In genomic region chr13:74443623-74444022, GRCh38 we compare ENCODE assay signal across 14 cellular contexts.
DNase-seq lines count a peak whose midpoint lies in the region; ATAC-seq and TF ChIP-seq lines count a peak whose summit lies in the region.
"Had no signal": no experiment of that assay in that cellular context is flagged by ENCODE, and none has a peak within 500 bp of the region (broad histone marks: within the 10 kb centered on the region; RNA-seq: fewer than 3 reads in every experiment).

No MANE protein-coding gene starts in this region.

- H3K4me3 ChIP-seq in lower lobe of right lung (no peak overlapping the region), coronary artery (no peak overlapping the region)

- no peaks in the 10 kb centered on the region for H3K9me3 ChIP-seq in lower lobe of right lung

- no peaks in the 10 kb centered on the region for H3K4me1 Mint-ChIP-seq in activated CD8-positive, alpha-beta T cell treated with anti-CD3 and anti-CD28 coated beads, Interleukin-2, amount 10 ng/mL, durations not matched to agents 7 days and 5 days (ENCODE audit: low read depth)
- H3K4me1 Mint-ChIP-seq: activated naive CD4-positive, alpha-beta T cell treated with anti-CD3 and anti-CD28 coated beads, Interleukin-2, amount 10 ng/mL, durations not matched to agents 7 days and 5 days had no signal

- H3K27me3 ChIP-seq in lower lobe of right lung (ENCODE audit: low read depth): no peaks in the 10 kb centered on the region

- no peak overlapping the region for H3K27ac ChIP-seq in lower lobe of right lung
- H3K27ac ChIP-seq in coronary artery: no peak overlapping the region

- no peaks in the 10 kb centered on the region for H3K4me1 ChIP-seq in lower lobe of right lung

- TF ChIP-seq CTCF in omental fat pad (IDR thresholded peaks at IDR 0.05) (no peak), lower lobe of right lung (IDR thresholded peaks at IDR 0.05) (no peak), coronary artery (IDR thresholded peaks at IDR 0.05) (no peak)

- H3K9me3 Mint-ChIP-seq in activated CD8-positive, alpha-beta T cell treated with anti-CD3 and anti-CD28 coated beads, Interleukin-2, amount 10 ng/mL, durations not matched to agents 7 days and 5 days (ENCODE audit: insufficient read depth): peaks cover 5% of the 10 kb centered on the region
- H3K9me3 Mint-ChIP-seq: activated CD8-positive, alpha-beta T cell treated with anti-CD3 and anti-CD28 coated beads for 36 hours; activated naive CD4-positive, alpha-beta T cell treated with anti-CD3 and anti-CD28 coated beads, Interleukin-2, amount 10 ng/mL, durations not matched to agents 7 days and 5 days; T-helper 2 cell treated with Interferon-gamma antibody and Interleukin-4, amounts not matched to agents 5 μg/mL and 100 μg/mL, for 36 hours had no signal

- H3K27me3 Mint-ChIP-seq in activated CD8-positive, alpha-beta T cell treated with anti-CD3 and anti-CD28 coated beads, Interleukin-2, amount 10 ng/mL, durations not matched to agents 7 days and 5 days (ENCODE audit: low read depth): no peaks in the 10 kb centered on the region
- H3K27me3 Mint-ChIP-seq: activated CD8-positive, alpha-beta T cell treated with anti-CD3 and anti-CD28 coated beads for 36 hours; activated naive CD4-positive, alpha-beta T cell treated with anti-CD3 and anti-CD28 coated beads, Interleukin-2, amount 10 ng/mL, durations not matched to agents 7 days and 5 days had no signal

- POLR2A ChIA-PET in activated CD8-positive, alpha-beta T cell treated with anti-CD3 and anti-CD28 coated beads, Interleukin-2, amount 10 ng/mL, durations not matched to agents 7 days and 5 days (lab: Charles Lee): no interaction called here

- H3K27ac Mint-ChIP-seq in activated CD8-positive, alpha-beta T cell treated with anti-CD3 and anti-CD28 coated beads, Interleukin-2, amount 10 ng/mL, durations not matched to agents 7 days and 5 days: no peak overlapping the region
- H3K27ac Mint-ChIP-seq: activated CD8-positive, alpha-beta T cell treated with anti-CD3 and anti-CD28 coated beads for 36 hours; activated naive CD4-positive, alpha-beta T cell treated with anti-CD3 and anti-CD28 coated beads, Interleukin-2, amount 10 ng/mL, durations not matched to agents 7 days and 5 days; CD8-positive, alpha-beta T cell; T-helper 2 cell treated with Interferon-gamma antibody and Interleukin-4, amounts not matched to agents 5 μg/mL and 100 μg/mL, for 36 hours had no signal

- no peaks in the 10 kb centered on the region for H3K36me3 ChIP-seq in lower lobe of right lung

- ATAC-seq in esophagus mucosa (peak; percentile 83), omental fat pad (ENCODE audit: low FRiP score) (peak; percentile 82), lower lobe of right lung (no peak)
- ATAC-seq in activated CD8-positive, alpha-beta T cell treated with anti-CD3 and anti-CD28 coated beads, Interleukin-2, amount 10 ng/mL, durations not matched to agents 7 days and 5 days: no peak
- ATAC-seq: activated CD8-positive, alpha-beta T cell treated with anti-CD3 and anti-CD28 coated beads for 36 hours; CD8-positive, alpha-beta T cell had no signal

- H3K4me3 Mint-ChIP-seq in activated CD8-positive, alpha-beta T cell treated with anti-CD3 and anti-CD28 coated beads, Interleukin-2, amount 10 ng/mL, durations not matched to agents 7 days and 5 days: no peak overlapping the region
- H3K4me3 Mint-ChIP-seq: activated CD8-positive, alpha-beta T cell treated with anti-CD3 and anti-CD28 coated beads for 36 hours; activated naive CD4-positive, alpha-beta T cell treated with anti-CD3 and anti-CD28 coated beads, Interleukin-2, amount 10 ng/mL, durations not matched to agents 7 days and 5 days; CD8-positive, alpha-beta T cell; T-helper 2 cell treated with Interferon-gamma antibody and Interleukin-4, amounts not matched to agents 5 μg/mL and 100 μg/mL, for 36 hours had no signal

- H3K36me3 Mint-ChIP-seq in activated CD8-positive, alpha-beta T cell treated with anti-CD3 and anti-CD28 coated beads, Interleukin-2, amount 10 ng/mL, durations not matched to agents 7 days and 5 days (ENCODE audit: low read depth): no peaks in the 10 kb centered on the region
- H3K36me3 Mint-ChIP-seq: activated naive CD4-positive, alpha-beta T cell treated with anti-CD3 and anti-CD28 coated beads, Interleukin-2, amount 10 ng/mL, durations not matched to agents 7 days and 5 days; CD8-positive, alpha-beta T cell had no signal

- intact Hi-C loops in lower lobe of right lung (cut with DNase I): no loop called here

- CTCF ChIA-PET in activated CD8-positive, alpha-beta T cell treated with anti-CD3 and anti-CD28 coated beads, Interleukin-2, amount 10 ng/mL, durations not matched to agents 7 days and 5 days (lab: Charles Lee): no interaction called here

- peak; percentile 89 for DNase-seq in EL
- DNase-seq in RKO (ENCODE audit: low spot score): peak; percentile 23
- no peak for DNase-seq in omental fat pad (ENCODE audit: low spot score)
- DNase-seq in activated CD8-positive, alpha-beta T cell treated with anti-CD3 and anti-CD28 coated beads, Interleukin-2, amount 10 ng/mL, durations not matched to agents 7 days and 5 days: no peak
- no peak for DNase-seq in lower lobe of right lung
- DNase-seq in coronary artery (ENCODE audit: low spot score): no peak
- DNase-seq in NCI-H128 (lab: John Stamatoyannopoulos, UW; ENCODE audit: unreplicated experiment): no peak
- DNase-seq: activated CD8-positive, alpha-beta T cell treated with anti-CD3 and anti-CD28 coated beads for 36 hours; activated naive CD4-positive, alpha-beta T cell treated with anti-CD3 and anti-CD28 coated beads, Interleukin-2, amount 10 ng/mL, durations not matched to agents 7 days and 5 days; CD8-positive, alpha-beta T cell; GOT3; NCI-H2029 treated with DMSO at 0.1 percent for 48 hours had no signal

Comparison
In these comparisons a context has a peak if more than half of its experiments do, and no peak if none do; other contexts are left out.
1. DNase-seq: peak in EL (single experiment) and RKO (single experiment); none in omental fat pad (single experiment), activated CD8-positive, alpha-beta T cell treated with anti-CD3 and anti-CD28 coated beads, Interleukin-2, amount 10 ng/mL, durations not matched to agents 7 days and 5 days (single experiment), lower lobe of right lung (single experiment), coronary artery (single experiment) and NCI-H128 (single experiment).
2. ATAC-seq: peak in esophagus mucosa (single experiment) and omental fat pad (single experiment); none in activated CD8-positive, alpha-beta T cell treated with anti-CD3 and anti-CD28 coated beads, Interleukin-2, amount 10 ng/mL, durations not matched to agents 7 days and 5 days (single experiment) and lower lobe of right lung (0 of 2).